19 cellular contexts compared by ENCODE assay signal in genomic region chr22:35729309-35729698, GRCh38. TPM values are rescaled to one million over a fixed set of nuclear protein-coding genes. Genes with fewer than 3 reads are reported as not detected.
A peak's percentile ranks its signal among the peaks of the same experiment; 100 is the strongest.
DNase-seq lines count a peak whose midpoint lies in the region; ATAC-seq and TF ChIP-seq lines count a peak whose summit lies in the region.
"Had no signal": no experiment of that assay in that cellular context is flagged by ENCODE, and none has a peak within 500 bp of the region (broad histone marks: within the 10 kb centered on the region; RNA-seq: fewer than 3 reads in every experiment).

No MANE protein-coding gene starts in this region.

- ATAC-seq in RWPE2 (ENCODE audit: low read depth) (no peak), HG02852 (IDR thresholded peaks at IDR 0.05; ENCODE audit: unreplicated experiment) (no peak)
- ATAC-seq: A549, GM23338, HCT116 had no signal

- no peaks in the 10 kb centered on the region for H3K36me3 ChIP-seq in DOHH2 (ENCODE audit: control insufficient read depth, low read length)
- no peaks in the 10 kb centered on the region for H3K36me3 ChIP-seq in RWPE2 (ENCODE audit: low read depth)
- H3K36me3 ChIP-seq: BE2C; BLaER1 treated with 17β-estradiol and CSF1 and Interleukin-3, amounts not matched to agents 10 nM and 100 nM had no signal

- H3K27ac Mint-ChIP-seq in activated naive CD8-positive, alpha-beta T cell treated with anti-CD3 and anti-CD28 coated beads for 36 hours, result no peak overlapping the region
- H3K27ac Mint-ChIP-seq: CD14-positive monocyte; CD4-positive, alpha-beta T cell; GM23338; H9 had no signal

- in situ Hi-C loops in GM13977 (cut with MboI; ENCODE audit: low pct_unique_long_range_greater_than_20kb, low sequenced_read_pairs, unreplicated experiment), result no loop called here

- no peaks in the 10 kb centered on the region for H3K36me3 Mint-ChIP-seq in activated naive CD8-positive, alpha-beta T cell treated with anti-CD3 and anti-CD28 coated beads for 36 hours
- H3K36me3 Mint-ChIP-seq: CD14-positive monocyte; CD8-positive, alpha-beta memory T cell had no signal

- no peaks in the 10 kb centered on the region for H3K27me3 Mint-ChIP-seq in activated naive CD8-positive, alpha-beta T cell treated with anti-CD3 and anti-CD28 coated beads for 36 hours

- H4K20me1 ChIP-seq in DOHH2 (ENCODE audit: control insufficient read depth, insufficient read depth, low read depth, low read length), result no peaks in the 10 kb centered on the region
- H4K20me1 ChIP-seq: BLaER1 treated with 17β-estradiol and CSF1 and Interleukin-3, amounts not matched to agents 10 nM and 100 nM had no signal

- no peak for TF ChIP-seq CTCF in DOHH2 (IDR thresholded peaks at IDR 0.05; ENCODE audit: low read depth, low read length, poor library complexity, severe bottlenecking)
- TF ChIP-seq CTCF in RWPE2 (IDR thresholded peaks at IDR 0.05; ENCODE audit: poor library complexity, severe bottlenecking), result no peak
- TF ChIP-seq CTCF in GM13977 (IDR thresholded peaks at IDR 0.05; ENCODE audit: extremely low read depth, insufficient read depth, missing control alignments), result no peak

- no peaks in the 10 kb centered on the region for H3K79me2 ChIP-seq in DOHH2 (ENCODE audit: control insufficient read depth, low read length)

- H3K9me3 ChIP-seq in DOHH2 (ENCODE audit: control insufficient read depth, insufficient read depth, low read length), result no peaks in the 10 kb centered on the region
- no peaks in the 10 kb centered on the region for H3K9me3 ChIP-seq in RWPE2 (ENCODE audit: severe bottlenecking)
- H3K9me3 ChIP-seq: A549; BE2C; BLaER1 treated with 17β-estradiol and CSF1 and Interleukin-3, amounts not matched to agents 10 nM and 100 nM had no signal

- H3K4me2 ChIP-seq in DOHH2 (ENCODE audit: low read length), result peak overlapping the region; percentile 65
- H3K4me2 ChIP-seq: A549; BLaER1 treated with 17β-estradiol and CSF1 and Interleukin-3, amounts not matched to agents 10 nM and 100 nM; GM23338 had no signal

- H3K9me2 ChIP-seq in DOHH2 (replicated peaks; ENCODE audit: control insufficient read depth, low read length), result no peaks in the 10 kb centered on the region

- 0 out of 2 replicates have a peak, but pooled peaks cover 3% of the 10 kb centered on the region for H3F3A ChIP-seq in DOHH2 (ENCODE audit: control insufficient read depth, insufficient read depth)

- H3K4me1 ChIP-seq in DOHH2 (ENCODE audit: control insufficient read depth, low read length) (peaks cover 39% of the 10 kb centered on the region), RWPE2 (ENCODE audit: insufficient read depth, poor library complexity, severe bottlenecking) (no peaks in the 10 kb centered on the region)
- H3K4me1 ChIP-seq: A549, BE2C had no signal

- H3K4me1 Mint-ChIP-seq in activated naive CD8-positive, alpha-beta T cell treated with anti-CD3 and anti-CD28 coated beads for 36 hours, result no peaks in the 10 kb centered on the region
- H3K4me1 Mint-ChIP-seq: CD14-positive monocyte; CD8-positive, alpha-beta memory T cell had no signal

- H3K9me3 Mint-ChIP-seq in activated naive CD8-positive, alpha-beta T cell treated with anti-CD3 and anti-CD28 coated beads for 36 hours, result no peaks in the 10 kb centered on the region
- H3K9me3 Mint-ChIP-seq: CD14-positive monocyte; CD4-positive, alpha-beta T cell; CD8-positive, alpha-beta memory T cell; GM23338; H9 had no signal

- peak overlapping the region; percentile 55 for H3K4me3 ChIP-seq in DOHH2 (ENCODE audit: low read length)
- H3K4me3 ChIP-seq in RWPE2 (ENCODE audit: severe bottlenecking), result no peak overlapping the region
- H3K4me3 ChIP-seq: A549; BLaER1 treated with 17β-estradiol and CSF1 and Interleukin-3, amounts not matched to agents 10 nM and 100 nM; GM23338 had no signal

- H3K27ac ChIP-seq in DOHH2 (ENCODE audit: low read depth, low read length), result peak overlapping the region; percentile 50
- H3K27ac ChIP-seq in RWPE2 (ENCODE audit: poor library complexity, severe bottlenecking), result peak overlapping the region; percentile 14
- H3K27ac ChIP-seq: A549; BLaER1 treated with 17β-estradiol and CSF1 and Interleukin-3, amounts not matched to agents 10 nM and 100 nM had no signal

- DNase-seq in NCI-H69 (lab: John Stamatoyannopoulos, UW) (peak; percentile 69), RWPE2 (ENCODE audit: low spot score) (no peak), GM13977 (ENCODE audit: low spot score) (no peak)
- DNase-seq in activated naive CD8-positive, alpha-beta T cell treated with anti-CD3 and anti-CD28 coated beads for 36 hours, result no peak
- DNase-seq: 8988T; ACHN; AML-193; BE2C; CD4-positive, alpha-beta T cell; CD8-positive, alpha-beta memory T cell; H9 had no signal

- no peak overlapping the region for H3K4me3 Mint-ChIP-seq in activated naive CD8-positive, alpha-beta T cell treated with anti-CD3 and anti-CD28 coated beads for 36 hours
- H3K4me3 Mint-ChIP-seq: CD14-positive monocyte; CD4-positive, alpha-beta T cell; CD8-positive, alpha-beta memory T cell; GM23338; H9 had no signal

- no peaks in the 10 kb centered on the region for H3K27me3 ChIP-seq in DOHH2 (ENCODE audit: control insufficient read depth, low read length)
- no peaks in the 10 kb centered on the region for H3K27me3 ChIP-seq in RWPE2 (ENCODE audit: insufficient read depth, poor library complexity, severe bottlenecking)
- H3K27me3 ChIP-seq: BE2C; BLaER1 treated with 17β-estradiol and CSF1 and Interleukin-3, amounts not matched to agents 10 nM and 100 nM had no signal

RNA-seq across cellular contexts. Expression of gene APOL5, which starts 11.6 kb away (rescaled TPM):
- total RNA-seq in activated naive CD8-positive, alpha-beta T cell treated with anti-CD3 and anti-CD28 coated beads for 36 hours, result not detected
- total RNA-seq: CD4-positive, alpha-beta T cell; CD8-positive, alpha-beta memory T cell; GM23338; H4; H9 had no signal
